Comparison of ENCODE assay signal across 7 cellular contexts in the genomic region with DNA sequence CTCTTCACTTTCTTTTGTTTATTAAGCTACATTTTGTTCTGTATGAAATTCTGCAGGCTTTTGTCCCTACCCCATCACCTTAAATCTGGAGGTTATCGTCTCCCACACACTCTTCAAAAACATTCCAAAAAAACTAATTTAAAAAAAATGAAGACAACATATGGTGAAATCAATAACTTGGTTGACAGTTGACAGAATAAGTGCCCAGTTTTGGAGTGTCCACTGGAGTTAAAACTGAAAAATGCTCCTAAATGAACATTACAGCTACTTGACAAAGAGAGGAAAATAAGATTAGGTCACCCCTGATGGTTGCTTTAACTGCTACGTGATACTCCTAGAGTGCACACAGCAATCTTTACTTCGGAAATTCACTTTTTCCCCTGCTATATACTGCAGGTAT. TPM values are rescaled to one million over a fixed set of nuclear protein-coding genes. Genes with fewer than 3 reads are reported as not detected.
DNase-seq lines count a peak whose midpoint lies in the region; ATAC-seq and TF ChIP-seq lines count a peak whose summit lies in the region.

No MANE protein-coding gene starts in this region.

- H3K14ac ChIP-seq in H9 (ENCODE audit: insufficient read depth, low read length) = no peak overlapping the region

- H4K8ac ChIP-seq in H9 (replicated peaks; ENCODE audit: insufficient read length, low read depth, low read length) = no peak overlapping the region

- H3K23me2 ChIP-seq in H9 (ENCODE audit: insufficient read length, low read depth, low read length, poor library complexity, severe bottlenecking) = peaks cover 13% of the 10 kb centered on the region

- H3K4me2 ChIP-seq in H9 (ENCODE audit: insufficient read depth, insufficient read length, low read length) = peak overlapping the region; percentile 71

- H4K91ac ChIP-seq in H9 (ENCODE audit: insufficient read length, low read depth, low read length) = no peak overlapping the region

- H3K9ac ChIP-seq in H9 (ENCODE audit: extremely low read depth, insufficient read length, low read length) = no peak overlapping the region

- intact Hi-C loops in spleen (cut with DNase I; ENCODE audit: low total_unique reads) = no loop called here

- H2AFZ ChIP-seq in H9 (ENCODE audit: low read length) = no peak overlapping the region

- peak overlapping the region in 1 of 3 experiments; percentile 99; a peak in 2 of 7 replicates for H3K27ac Mint-ChIP-seq in H9

- no peak overlapping the region for H2AK5ac ChIP-seq in H9 (ENCODE audit: insufficient read length, low read length)

- H3K9me3 ChIP-seq in H9 (ENCODE audit: control insufficient read depth, low read depth, low read length) (no peaks in the 10 kb centered on the region), spleen (no peaks in the 10 kb centered on the region)

- no peaks in the 10 kb centered on the region for H3K79me1 ChIP-seq in H9 (ENCODE audit: insufficient read depth, low read depth, low read length, poor library complexity, severe bottlenecking)

- no peak overlapping the region for H2BK12ac ChIP-seq in H9 (ENCODE audit: insufficient read length, low read depth, low read length)

- H3K9me3 Mint-ChIP-seq in H9 = no peaks in the 10 kb centered on the region; a peak in 1 of 5 replicates

- peaks cover 7% of the 10 kb centered on the region; the same call in 1 of the 2 replicates for H3K79me2 ChIP-seq in H9 (ENCODE audit: insufficient read depth, low read length)

- H2BK15ac ChIP-seq in H9 (ENCODE audit: low read depth, low read length) = no peak overlapping the region

- H3K18ac ChIP-seq in H9 (ENCODE audit: insufficient read length, low read depth, low read length) = no peak overlapping the region

- WGBS in H9 (ENCODE audit: extremely low coverage, insufficient read length, low lambda C conversion rate) = no CpG with 5 or more reads among the region's 3 CpGs
- WGBS in spleen, 5 donors = 63 to 70% (median 66%) methylated on average over 3 of the region's 3 CpGs

- H3K4me1 ChIP-seq in H9 (ENCODE audit: insufficient read depth, low read length) (peaks cover 5% of the 10 kb centered on the region), spleen (peaks cover 4 to 41% (median 16%) of the 10 kb centered on the region in 6 donors)

- H2BK5ac ChIP-seq in H9 (ENCODE audit: insufficient read length, low read length) = no peak overlapping the region

- H3K27ac ChIP-seq in H9 (ENCODE audit: insufficient read length, low read depth, low read length) (no peak overlapping the region), spleen (peak overlapping the region in 4 of 8 donors; percentile 84 to 94 (median 90))

- no peak overlapping the region for H3T11ph ChIP-seq in H9 (ENCODE audit: low read length)

- no peaks in the 10 kb centered on the region for H3K27me3 ChIP-seq in H9 (ENCODE audit: insufficient read depth, low read length)
- peaks cover 0 to 21% (median 0%) of the 10 kb centered on the region in 7 donors for H3K27me3 ChIP-seq in spleen (replicated peaks in 1 of 7)

- TF ChIP-seq POLR2A in spleen (IDR thresholded peaks at IDR 0.05) = no peak

- H3K4me3 ChIP-seq in foreskin fibroblast (ENCODE audit: low read depth in 1 of 2, low read length in 2 of 2) (peak overlapping the region; percentile 60 to 92), spleen (peak overlapping the region in 6 of 8 donors; percentile 68 to 85 (median 80))

- H4K20me1 ChIP-seq in H9 (ENCODE audit: control insufficient read depth, insufficient read depth, insufficient read length) = no peaks in the 10 kb centered on the region

- peaks cover 0 to 4% (median 0%) of the 10 kb centered on the region in 3 experiments; a peak in 1 of 7 replicates for H3K36me3 Mint-ChIP-seq in H9 (ENCODE audit: insufficient read depth in 1 of 3, low read depth in 3 of 3)

- H3K4me1 Mint-ChIP-seq in H9 = peaks cover 24% of the 10 kb centered on the region in 2 experiments

- ATAC-seq in SK-N-SH treated with all-trans-retinoic acid at 6 μM for 48 hours = peak; percentile 16

- H3K4ac ChIP-seq in H9 (ENCODE audit: low read depth, low read length) = no peak overlapping the region

- TF ChIP-seq CTCF in H9 (conservative IDR thresholded peaks at IDR 0.05) (no peak), foreskin fibroblast (IDR thresholded peaks at IDR 0.05; ENCODE audit: low read depth, low read length) (no peak), spleen (IDR thresholded peaks at IDR 0.05 in 8 of 11, conservative IDR thresholded peaks at IDR 0.05 in 3 of 11) (no peak)

- H3K36me3 ChIP-seq in spleen = no peaks in the 10 kb centered on the region

- H3K27me3 Mint-ChIP-seq in H9 (ENCODE audit: low read depth) = peaks cover 2% of the 10 kb centered on the region; the same call in 1 of the 2 replicates

- no peak overlapping the region for H3K23ac ChIP-seq in H9 (ENCODE audit: insufficient read length, low read depth, low read length)

- H2BK20ac ChIP-seq in H9 (ENCODE audit: low read depth, low read length, poor library complexity, severe bottlenecking) = no peak overlapping the region

- DNase-seq in H9 (no peak), foreskin fibroblast (peak in 1 of 2 donors; percentile 24), spleen (no peak), nucleus accumbens (lab: John Stamatoyannopoulos, UW) (no peak), NCI-H187 treated with DMSO at 0.1 percent for 48 hours (lab: John Stamatoyannopoulos, UW) (no peak), HK-2 (ENCODE audit: unreplicated experiment) (no peak)

- no peak overlapping the region for H4K5ac ChIP-seq in H9 (ENCODE audit: insufficient read length, low read depth, low read length)

- no peak overlapping the region for H3K56ac ChIP-seq in H9 (ENCODE audit: insufficient read length, low read depth, low read length)

- no peak overlapping the region for H2BK120ac ChIP-seq in H9 (ENCODE audit: low read depth, low read length, poor library complexity, severe bottlenecking)

- peak overlapping the region; percentile 96 to 97 for H3K4me3 Mint-ChIP-seq in H9

TF ChIP-seq in SK-N-SH treated with all-trans-retinoic acid at 6 μM for 48 hours, 23 proteins besides CTCF, POLR2A, EP300 and RAD21:
- no peak for TF ChIP-seq SNAI2 (CRISPR knock-in tag; IDR thresholded peaks at IDR 0.05)
- TF ChIP-seq, protein P1, sequence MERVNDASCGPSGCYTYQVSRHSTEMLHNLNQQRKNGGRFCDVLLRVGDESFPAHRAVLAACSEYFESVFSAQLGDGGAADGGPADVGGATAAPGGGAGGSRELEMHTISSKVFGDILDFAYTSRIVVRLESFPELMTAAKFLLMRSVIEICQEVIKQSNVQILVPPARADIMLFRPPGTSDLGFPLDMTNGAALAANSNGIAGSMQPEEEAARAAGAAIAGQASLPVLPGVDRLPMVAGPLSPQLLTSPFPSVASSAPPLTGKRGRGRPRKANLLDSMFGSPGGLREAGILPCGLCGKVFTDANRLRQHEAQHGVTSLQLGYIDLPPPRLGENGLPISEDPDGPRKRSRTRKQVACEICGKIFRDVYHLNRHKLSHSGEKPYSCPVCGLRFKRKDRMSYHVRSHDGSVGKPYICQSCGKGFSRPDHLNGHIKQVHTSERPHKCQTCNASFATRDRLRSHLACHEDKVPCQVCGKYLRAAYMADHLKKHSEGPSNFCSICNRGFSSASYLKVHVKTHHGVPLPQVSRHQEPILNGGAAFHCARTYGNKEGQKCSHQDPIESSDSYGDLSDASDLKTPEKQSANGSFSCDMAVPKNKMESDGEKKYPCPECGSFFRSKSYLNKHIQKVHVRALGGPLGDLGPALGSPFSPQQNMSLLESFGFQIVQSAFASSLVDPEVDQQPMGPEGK (CRISPR knock-in tag; IDR thresholded peaks at IDR 0.05; ENCODE audit: borderline replicate concordance) = no peak
TF ChIP-seq in SK-N-SH treated with all-trans-retinoic acid at 6 μM for 48 hours: peak in this region for 0.

RNA-seq across cellular contexts. Expression of a gene that starts 0.6 kb away (rescaled TPM):
- total RNA-seq in H9 (2021) (28.4 and 29.4 TPM in 2 replicates), spleen (10 to 100 TPM; 15.9 to 31.6 (median 19.9) TPM)
- polyA plus RNA-seq in spleen = 1 to 10 TPM; 3.3 to 5.3 (median 4.6) TPM
